Comparison of ENCODE assay signal across 9 cellular contexts in genomic region chr11:133134561-133135173, GRCh38.
DNase-seq lines count a peak whose midpoint lies in the region; ATAC-seq and TF ChIP-seq lines count a peak whose summit lies in the region.
"Had no signal": no experiment of that assay in that cellular context is flagged by ENCODE, and none has a peak within 500 bp of the region (broad histone marks: within the 10 kb centered on the region; RNA-seq: fewer than 3 reads in every experiment).

No MANE protein-coding gene starts in this region.

- H3K27ac ChIP-seq in sigmoid colon, result no peak overlapping the region

- WGBS in sigmoid colon, 2 donors, result 13 to 19% methylated on average over 10 of the region's 10 CpGs

- TF ChIP-seq EP300 in sigmoid colon (IDR thresholded peaks at IDR 0.05), result no peak

- H3K36me3 Mint-ChIP-seq in activated naive CD4-positive, alpha-beta T cell treated with anti-CD3 and anti-CD28 coated beads for 36 hours (ENCODE audit: low read depth), result no peaks in the 10 kb centered on the region
- H3K36me3 Mint-ChIP-seq: activated naive CD4-positive, alpha-beta T cell treated with anti-CD3 and anti-CD28 coated beads, Interleukin-2, amount 50 U/mL, for 24 hours had no signal

- no peaks in the 10 kb centered on the region for H3K4me1 ChIP-seq in sigmoid colon

- DNase-seq in EH (ENCODE audit: low read depth) (peak; percentile 29), NCI-H748 treated with DMSO at 0.1 percent for 48 hours (lab: John Stamatoyannopoulos, UW) (peak; percentile 45), left cardiac atrium (peak; percentile 69), sigmoid colon (peak; percentile 64), OCI-M2 (lab: John Stamatoyannopoulos, UW; ENCODE audit: unreplicated experiment) (no peak)
- peak; percentile 56 for DNase-seq in activated naive CD4-positive, alpha-beta T cell treated with anti-CD3 and anti-CD28 coated beads for 36 hours

- no peak for TF ChIP-seq POLR2A in sigmoid colon (IDR thresholded peaks at IDR 0.05)

- H3K36me3 ChIP-seq in sigmoid colon, result no peaks in the 10 kb centered on the region

- H3K9me3 ChIP-seq in sigmoid colon, result no peaks in the 10 kb centered on the region

- H3K4me3 Mint-ChIP-seq in activated naive CD4-positive, alpha-beta T cell treated with anti-CD3 and anti-CD28 coated beads for 36 hours, result no peak overlapping the region
- H3K4me3 Mint-ChIP-seq: activated naive CD4-positive, alpha-beta T cell treated with anti-CD3 and anti-CD28 coated beads, Interleukin-2, amount 50 U/mL, for 24 hours had no signal

- intact Hi-C loops in activated naive CD4-positive, alpha-beta T cell treated with anti-CD3 and anti-CD28 coated beads for 36 hours (cut with micrococcal nuclease), result loop anchor here (1.0 to 2.0 kb wide), 3 partner anchors 29 to 701 kb away; no protein-coding TSS in a partner anchor
- intact Hi-C loops in left cardiac atrium (cut with DNase I) (loop anchor here (5.0 to 10.0 kb wide), 2 partner anchors 698 to 700 kb away; no protein-coding TSS in a partner anchor), sigmoid colon (cut with DNase I) (loop anchor here (1.0 to 10.0 kb wide), 4 partner anchors 410 to 701 kb away; no protein-coding TSS in a partner anchor)

- H3K4me3 ChIP-seq in sigmoid colon, result no peak overlapping the region

- peaks cover 0 to 30% (median 0%) of the 10 kb centered on the region in 3 donors for H3K27me3 ChIP-seq in sigmoid colon

- H3K9me3 Mint-ChIP-seq in activated naive CD4-positive, alpha-beta T cell treated with anti-CD3 and anti-CD28 coated beads for 36 hours, result no peaks in the 10 kb centered on the region
- H3K9me3 Mint-ChIP-seq: activated naive CD4-positive, alpha-beta T cell treated with anti-CD3 and anti-CD28 coated beads, Interleukin-2, amount 50 U/mL, for 24 hours had no signal

- ATAC-seq in GM19467 (IDR thresholded peaks at IDR 0.05; ENCODE audit: unreplicated experiment) (peak; percentile 87), HG03457 (IDR thresholded peaks at IDR 0.05; ENCODE audit: unreplicated experiment) (peak; percentile 92), left cardiac atrium (peak in 1 of 2 donors; percentile 89)

- H3K27me3 Mint-ChIP-seq in activated naive CD4-positive, alpha-beta T cell treated with anti-CD3 and anti-CD28 coated beads for 36 hours (ENCODE audit: low read depth), result peaks cover 11% of the 10 kb centered on the region

- H3K27ac Mint-ChIP-seq in activated naive CD4-positive, alpha-beta T cell treated with anti-CD3 and anti-CD28 coated beads for 36 hours, result no peak overlapping the region
- H3K27ac Mint-ChIP-seq: activated naive CD4-positive, alpha-beta T cell treated with anti-CD3 and anti-CD28 coated beads, Interleukin-2, amount 50 U/mL, for 24 hours had no signal

- H3K4me1 Mint-ChIP-seq in activated naive CD4-positive, alpha-beta T cell treated with anti-CD3 and anti-CD28 coated beads for 36 hours (ENCODE audit: low read depth), result no peaks in the 10 kb centered on the region
- H3K4me1 Mint-ChIP-seq: activated naive CD4-positive, alpha-beta T cell treated with anti-CD3 and anti-CD28 coated beads, Interleukin-2, amount 50 U/mL, for 24 hours had no signal

- TF ChIP-seq CTCF in sigmoid colon (IDR thresholded peaks at IDR 0.05), result peak; percentile 62 to 82 (median 70)

- CTCF ChIA-PET in activated naive CD4-positive, alpha-beta T cell treated with anti-CD3 and anti-CD28 coated beads for 36 hours (lab: Charles Lee), result interaction anchor here (0.6 to 2.6 kb wide), 10 partner anchors 9 to 700 kb away, joined by 3 to 13 read pairs (median 3); no protein-coding TSS in a partner anchor
